ENCODE assay signal across 1 cellular context in the genomic region with DNA sequence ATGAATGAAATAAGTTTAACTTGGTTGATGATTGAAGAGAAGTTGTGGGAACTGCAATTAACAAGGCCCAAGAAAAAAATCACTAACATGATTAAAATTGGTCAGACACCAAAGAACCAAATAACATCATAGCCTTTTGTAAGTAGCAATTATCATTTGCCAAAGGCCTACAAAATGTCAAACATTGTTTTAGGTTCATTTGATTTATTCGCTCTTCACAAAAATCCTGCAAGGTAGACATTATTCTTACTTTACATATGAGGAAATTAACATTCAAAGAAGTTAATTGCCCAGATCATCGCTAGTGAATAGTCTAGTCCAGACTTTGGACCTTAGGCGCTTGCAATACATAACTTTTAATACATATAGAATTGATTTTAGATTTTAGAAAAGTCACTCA.
TF ChIP-seq lines count a peak whose summit lies in the region.

No MANE protein-coding gene starts in this region.

TF ChIP-seq in GM12891, 5 proteins besides CTCF, POLR2A, EP300 and RAD21:
- TF ChIP-seq SPI1 (IDR thresholded peaks at IDR 0.05; ENCODE audit: low read depth, low read length), result no peak
- TF ChIP-seq PAX5 (IDR thresholded peaks at IDR 0.05; ENCODE audit: insufficient read depth, low read length, severe bottlenecking), result no peak
- no peak for TF ChIP-seq TAF1 (IDR thresholded peaks at IDR 0.05; ENCODE audit: low read depth, low read length)
TF ChIP-seq in GM12891: peak in this region for 0.
